In genomic region chr16:89117975-89118289, GRCh38 we compare ENCODE assay signal across 19 cellular contexts. TPM values are rescaled to one million over a fixed set of nuclear protein-coding genes. Genes with fewer than 3 reads are reported as not detected.
A peak's percentile ranks its signal among the peaks of the same experiment; 100 is the strongest.
DNase-seq lines count a peak whose midpoint lies in the region; ATAC-seq and TF ChIP-seq lines count a peak whose summit lies in the region.
"Had no signal": no experiment of that assay in that cellular context is flagged by ENCODE, and none has a peak within 500 bp of the region (broad histone marks: within the 10 kb centered on the region; RNA-seq: fewer than 3 reads in every experiment).

No MANE protein-coding gene starts in this region.

- H3K27ac ChIP-seq in BLaER1 (peak overlapping the region; percentile 93), lower lobe of right lung (no peak overlapping the region), GM23248 (no peak overlapping the region)
- H3K27ac ChIP-seq: 22Rv1, hepatocyte, neutrophil had no signal

- H3K4me1 Mint-ChIP-seq in T-helper 1 cell treated with Interleukin-12 subunit alpha and Interleukin-12 subunit beta and Interleukin-4 antibody, amounts not matched to agents 30 μg/mL and 1 μg/mL, for 36 hours (ENCODE audit: low read depth), result peaks cover 33% of the 10 kb centered on the region
- peaks cover 15% of the 10 kb centered on the region for H3K4me1 Mint-ChIP-seq in activated T-helper 17 cell treated with anti-CD3 and anti-CD28 coated beads, Interleukin-2, amount 50 U/mL, for 72 hours

- in situ Hi-C loops in GM23248 (cut with MboI), result no loop called here

- no peak overlapping the region; the same call in 1 of the 2 replicates for H3K4me3 ChIP-seq in BLaER1
- H3K4me3 ChIP-seq in lower lobe of right lung, result no peak overlapping the region
- H3K4me3 ChIP-seq in GM23248, result no peak overlapping the region
- H3K4me3 ChIP-seq: hepatocyte, MG63 had no signal

- H2AFZ ChIP-seq in GM23248, result no peak overlapping the region
- H2AFZ ChIP-seq: hepatocyte had no signal

- H3K4me2 ChIP-seq in BLaER1, result peak overlapping the region; percentile 98
- H3K4me2 ChIP-seq in GM23248 (ENCODE audit: unreplicated experiment), result no peak overlapping the region
- H3K4me2 ChIP-seq: hepatocyte had no signal

- no peak for ATAC-seq in activated T-helper 17 cell treated with anti-CD3 and anti-CD28 coated beads, Interleukin-2, amount 50 U/mL, for 72 hours (replicated peaks)
- ATAC-seq in lower lobe of right lung (no peak), GM18517 (IDR thresholded peaks at IDR 0.05; ENCODE audit: unreplicated experiment) (no peak)
- ATAC-seq: stimulated activated effector memory CD8-positive, alpha-beta T cell treated with anti-CD3 and anti-CD28 coated beads, Interleukin-12 subunit alpha, Interleukin-12 subunit beta, amount 100 ng/mL, for 72 hours had no signal

- intact Hi-C loops in lower lobe of right lung (cut with DNase I), result no loop called here

- H3K4me1 ChIP-seq in BLaER1 (peaks cover 80% of the 10 kb centered on the region), lower lobe of right lung (peaks cover 17% of the 10 kb centered on the region), GM23248 (ENCODE audit: insufficient read depth) (no peaks in the 10 kb centered on the region)

- H3K9me3 ChIP-seq in BLaER1 (no peaks in the 10 kb centered on the region), lower lobe of right lung (no peaks in the 10 kb centered on the region), GM23248 (ENCODE audit: low read depth) (no peaks in the 10 kb centered on the region)
- H3K9me3 ChIP-seq: MG63, neutrophil had no signal

- no peaks in the 10 kb centered on the region for H3K27me3 Mint-ChIP-seq in T-helper 1 cell treated with Interleukin-12 subunit alpha and Interleukin-12 subunit beta and Interleukin-4 antibody, amounts not matched to agents 30 μg/mL and 1 μg/mL, for 36 hours (ENCODE audit: low read depth)
- H3K27me3 Mint-ChIP-seq in activated T-helper 17 cell treated with anti-CD3 and anti-CD28 coated beads, Interleukin-2, amount 50 U/mL, for 72 hours, result no peaks in the 10 kb centered on the region

- no peak overlapping the region for H3K4me3 Mint-ChIP-seq in T-helper 1 cell treated with Interleukin-12 subunit alpha and Interleukin-12 subunit beta and Interleukin-4 antibody, amounts not matched to agents 30 μg/mL and 1 μg/mL, for 36 hours
- no peak overlapping the region for H3K4me3 Mint-ChIP-seq in activated T-helper 17 cell treated with anti-CD3 and anti-CD28 coated beads, Interleukin-2, amount 50 U/mL, for 72 hours
- H3K4me3 Mint-ChIP-seq: stimulated activated effector memory CD8-positive, alpha-beta T cell treated with anti-CD3 and anti-CD28 coated beads, Interleukin-12 subunit alpha, Interleukin-12 subunit beta, amount 100 ng/mL, for 72 hours had no signal

- H3K79me2 ChIP-seq in GM23248 (ENCODE audit: insufficient read depth), result no peaks in the 10 kb centered on the region
- H3K79me2 ChIP-seq: hepatocyte had no signal

- H3K9me3 Mint-ChIP-seq in T-helper 1 cell treated with Interleukin-12 subunit alpha and Interleukin-12 subunit beta and Interleukin-4 antibody, amounts not matched to agents 30 μg/mL and 1 μg/mL, for 36 hours, result no peaks in the 10 kb centered on the region
- H3K9me3 Mint-ChIP-seq in activated T-helper 17 cell treated with anti-CD3 and anti-CD28 coated beads, Interleukin-2, amount 50 U/mL, for 72 hours, result no peaks in the 10 kb centered on the region
- H3K9me3 Mint-ChIP-seq: stimulated activated effector memory CD8-positive, alpha-beta T cell treated with anti-CD3 and anti-CD28 coated beads, Interleukin-12 subunit alpha, Interleukin-12 subunit beta, amount 100 ng/mL, for 72 hours had no signal

- H3K9ac ChIP-seq in BLaER1 (peak overlapping the region; percentile 80), GM23248 (no peak overlapping the region)

- H3K27me3 ChIP-seq in BLaER1 (no peaks in the 10 kb centered on the region), lower lobe of right lung (ENCODE audit: low read depth) (no peaks in the 10 kb centered on the region), GM23248 (replicated peaks; ENCODE audit: insufficient read depth) (no peaks in the 10 kb centered on the region)
- H3K27me3 ChIP-seq: hepatocyte, MG63, neutrophil had no signal

- H3K36me3 Mint-ChIP-seq in T-helper 1 cell treated with Interleukin-12 subunit alpha and Interleukin-12 subunit beta and Interleukin-4 antibody, amounts not matched to agents 30 μg/mL and 1 μg/mL, for 36 hours (ENCODE audit: low read depth), result peaks cover 45% of the 10 kb centered on the region
- H3K36me3 Mint-ChIP-seq in activated T-helper 17 cell treated with anti-CD3 and anti-CD28 coated beads, Interleukin-2, amount 50 U/mL, for 72 hours (ENCODE audit: low read depth), result peaks cover 59% of the 10 kb centered on the region

- peak overlapping the region; percentile 47 for H3K27ac Mint-ChIP-seq in T-helper 1 cell treated with Interleukin-12 subunit alpha and Interleukin-12 subunit beta and Interleukin-4 antibody, amounts not matched to agents 30 μg/mL and 1 μg/mL, for 36 hours
- peak overlapping the region; percentile 46 for H3K27ac Mint-ChIP-seq in activated T-helper 17 cell treated with anti-CD3 and anti-CD28 coated beads, Interleukin-2, amount 50 U/mL, for 72 hours

- no peaks in the 10 kb centered on the region for H3K9me2 ChIP-seq in GM23248 (ENCODE audit: insufficient read depth)

- no peak for TF ChIP-seq CTCF in lower lobe of right lung (IDR thresholded peaks at IDR 0.05)

- H3K36me3 ChIP-seq in BLaER1 (peaks cover 62% of the 10 kb centered on the region), lower lobe of right lung (peaks cover 89% of the 10 kb centered on the region), GM23248 (ENCODE audit: low read depth) (no peaks in the 10 kb centered on the region)
- H3K36me3 ChIP-seq: MG63 had no signal

- DNase-seq in T-helper 1 cell (no peak), lower lobe of right lung (peak; percentile 36), NCI-H1694 (lab: John Stamatoyannopoulos, UW) (no peak), GM23248 (no peak)
- DNase-seq: DMS153; GF-D8; islet precursor cell; MG63; NCI-H146; NCI-H345; stimulated activated CD4-positive, alpha-beta T cell treated with anti-CD3 and anti-CD28 coated beads, Interleukin-15, amount 100 ng/mL, for 24 hours had no signal

- H3F3A ChIP-seq in GM23248 (ENCODE audit: insufficient read depth), result no peaks in the 10 kb centered on the region

- H4K20me1 ChIP-seq in BLaER1, result no peaks in the 10 kb centered on the region
- H4K20me1 ChIP-seq in GM23248 (ENCODE audit: insufficient read depth), result no peaks in the 10 kb centered on the region

- WGBS in GM23248 (ENCODE audit: low coverage in 1 of 2, low lambda C conversion rate in 2 of 2, missing lambda C conversion rate in 2 of 2), 2 experiments, result 84 to 95% methylated on average over 16 to 19 of the region's 19 CpGs

RNA-seq across cellular contexts. Expression of gene ACSF3, which starts 24.3 kb away (rescaled TPM):
- total RNA-seq in activated T-helper 17 cell treated with anti-CD3 and anti-CD28 coated beads, Interleukin-2, amount 50 U/mL, for 72 hours, result 10 to 100 TPM; 35.4 to 47.9 TPM
- 31.7 TPM for total RNA-seq in lower lobe of right lung
- total RNA-seq in GM23248 (2014; rRNA removed; shearing (Covaris generic)), result 17.1 and 26.7 TPM in 2 replicates
- 15.2 and 15.9 TPM in 2 replicates for polyA plus RNA-seq in GM23248 (2016; fragmentation: Nextera tagmentation; extraction: Ambion mirVana)

RNA-seq across cellular contexts. Expression of gene CDH15, which starts 53.6 kb away (rescaled TPM):
- total RNA-seq in activated T-helper 17 cell treated with anti-CD3 and anti-CD28 coated beads, Interleukin-2, amount 50 U/mL, for 72 hours, result under 1 TPM; 0.15 to 0.37 TPM
- total RNA-seq in lower lobe of right lung, result 0.50 TPM
- not detected in 2 replicates for total RNA-seq in GM23248 (2014; rRNA removed; shearing (Covaris generic))
- polyA plus RNA-seq in GM23248 (2016; fragmentation: Nextera tagmentation; extraction: Ambion mirVana), result 0.06 TPM in 2 replicates
